1 cellular context compared by ENCODE assay signal in the genomic region with DNA sequence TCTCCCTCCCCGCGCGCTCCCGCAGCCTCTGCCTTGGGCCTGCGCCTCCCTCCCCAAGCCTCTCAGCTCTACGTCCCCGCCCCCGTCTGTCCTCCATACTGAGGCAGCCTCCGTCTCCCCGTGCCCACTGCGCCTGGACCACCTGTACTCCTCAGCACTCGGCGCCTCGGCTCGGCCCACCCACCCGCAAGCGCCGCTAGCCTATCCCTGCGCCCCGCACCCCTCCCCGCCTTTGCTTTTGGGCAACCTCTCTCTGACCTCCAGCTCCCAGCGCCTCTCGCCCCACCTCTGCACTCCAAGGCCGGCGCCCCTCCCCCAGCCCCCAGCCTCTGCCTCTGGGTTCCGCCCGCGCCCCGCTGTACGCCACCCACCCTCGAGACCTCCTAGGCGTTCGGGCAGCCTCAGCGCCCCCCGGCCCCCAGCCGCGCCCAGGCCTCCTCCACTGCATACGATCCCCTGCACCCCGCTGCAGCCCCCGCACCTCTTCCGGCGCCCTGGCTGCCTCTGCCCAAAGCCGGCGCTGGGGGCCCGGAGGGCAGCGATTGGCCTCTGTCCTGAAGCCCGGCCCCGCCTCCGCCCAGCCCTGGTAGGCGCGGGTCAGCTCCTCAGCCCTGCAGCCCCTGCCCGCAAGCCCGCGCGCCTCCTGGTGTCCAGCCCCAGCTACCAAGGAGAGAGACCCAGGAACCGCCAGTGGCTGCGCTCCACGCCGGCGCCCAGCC.
TF ChIP-seq lines count a peak whose summit lies in the region.

No MANE protein-coding gene starts in this region.

TF ChIP-seq in HepG2, 621 proteins besides CTCF, POLR2A, EP300 and RAD21 (continued from another document):
- TF ChIP-seq, protein P1, sequence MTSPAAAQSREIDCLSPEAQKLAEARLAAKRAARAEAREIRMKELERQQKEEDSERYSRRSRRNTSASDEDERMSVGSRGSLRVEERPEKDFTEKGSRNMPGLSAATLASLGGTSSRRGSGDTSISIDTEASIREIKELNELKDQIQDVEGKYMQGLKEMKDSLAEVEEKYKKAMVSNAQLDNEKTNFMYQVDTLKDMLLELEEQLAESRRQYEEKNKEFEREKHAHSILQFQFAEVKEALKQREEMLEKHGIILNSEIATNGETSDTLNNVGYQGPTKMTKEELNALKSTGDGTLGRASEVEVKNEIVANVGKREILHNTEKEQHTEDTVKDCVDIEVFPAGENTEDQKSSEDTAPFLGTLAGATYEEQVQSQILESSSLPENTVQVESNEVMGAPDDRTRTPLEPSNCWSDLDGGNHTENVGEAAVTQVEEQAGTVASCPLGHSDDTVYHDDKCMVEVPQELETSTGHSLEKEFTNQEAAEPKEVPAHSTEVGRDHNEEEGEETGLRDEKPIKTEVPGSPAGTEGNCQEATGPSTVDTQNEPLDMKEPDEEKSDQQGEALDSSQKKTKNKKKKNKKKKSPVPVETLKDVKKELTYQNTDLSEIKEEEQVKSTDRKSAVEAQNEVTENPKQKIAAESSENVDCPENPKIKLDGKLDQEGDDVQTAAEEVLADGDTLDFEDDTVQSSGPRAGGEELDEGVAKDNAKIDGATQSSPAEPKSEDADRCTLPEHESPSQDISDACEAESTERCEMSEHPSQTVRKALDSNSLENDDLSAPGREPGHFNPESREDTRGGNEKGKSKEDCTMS (CRISPR knock-in tag; conservative IDR thresholded peaks at IDR 0.05): no peak
- no peak for TF ChIP-seq FOSL1 (CRISPR knock-in tag; IDR thresholded peaks at IDR 0.05; ENCODE audit: borderline replicate concordance)
- TF ChIP-seq BORCS8-MEF2B (CRISPR knock-in tag; IDR thresholded peaks at IDR 0.05): no peak
- TF ChIP-seq, protein P2, sequence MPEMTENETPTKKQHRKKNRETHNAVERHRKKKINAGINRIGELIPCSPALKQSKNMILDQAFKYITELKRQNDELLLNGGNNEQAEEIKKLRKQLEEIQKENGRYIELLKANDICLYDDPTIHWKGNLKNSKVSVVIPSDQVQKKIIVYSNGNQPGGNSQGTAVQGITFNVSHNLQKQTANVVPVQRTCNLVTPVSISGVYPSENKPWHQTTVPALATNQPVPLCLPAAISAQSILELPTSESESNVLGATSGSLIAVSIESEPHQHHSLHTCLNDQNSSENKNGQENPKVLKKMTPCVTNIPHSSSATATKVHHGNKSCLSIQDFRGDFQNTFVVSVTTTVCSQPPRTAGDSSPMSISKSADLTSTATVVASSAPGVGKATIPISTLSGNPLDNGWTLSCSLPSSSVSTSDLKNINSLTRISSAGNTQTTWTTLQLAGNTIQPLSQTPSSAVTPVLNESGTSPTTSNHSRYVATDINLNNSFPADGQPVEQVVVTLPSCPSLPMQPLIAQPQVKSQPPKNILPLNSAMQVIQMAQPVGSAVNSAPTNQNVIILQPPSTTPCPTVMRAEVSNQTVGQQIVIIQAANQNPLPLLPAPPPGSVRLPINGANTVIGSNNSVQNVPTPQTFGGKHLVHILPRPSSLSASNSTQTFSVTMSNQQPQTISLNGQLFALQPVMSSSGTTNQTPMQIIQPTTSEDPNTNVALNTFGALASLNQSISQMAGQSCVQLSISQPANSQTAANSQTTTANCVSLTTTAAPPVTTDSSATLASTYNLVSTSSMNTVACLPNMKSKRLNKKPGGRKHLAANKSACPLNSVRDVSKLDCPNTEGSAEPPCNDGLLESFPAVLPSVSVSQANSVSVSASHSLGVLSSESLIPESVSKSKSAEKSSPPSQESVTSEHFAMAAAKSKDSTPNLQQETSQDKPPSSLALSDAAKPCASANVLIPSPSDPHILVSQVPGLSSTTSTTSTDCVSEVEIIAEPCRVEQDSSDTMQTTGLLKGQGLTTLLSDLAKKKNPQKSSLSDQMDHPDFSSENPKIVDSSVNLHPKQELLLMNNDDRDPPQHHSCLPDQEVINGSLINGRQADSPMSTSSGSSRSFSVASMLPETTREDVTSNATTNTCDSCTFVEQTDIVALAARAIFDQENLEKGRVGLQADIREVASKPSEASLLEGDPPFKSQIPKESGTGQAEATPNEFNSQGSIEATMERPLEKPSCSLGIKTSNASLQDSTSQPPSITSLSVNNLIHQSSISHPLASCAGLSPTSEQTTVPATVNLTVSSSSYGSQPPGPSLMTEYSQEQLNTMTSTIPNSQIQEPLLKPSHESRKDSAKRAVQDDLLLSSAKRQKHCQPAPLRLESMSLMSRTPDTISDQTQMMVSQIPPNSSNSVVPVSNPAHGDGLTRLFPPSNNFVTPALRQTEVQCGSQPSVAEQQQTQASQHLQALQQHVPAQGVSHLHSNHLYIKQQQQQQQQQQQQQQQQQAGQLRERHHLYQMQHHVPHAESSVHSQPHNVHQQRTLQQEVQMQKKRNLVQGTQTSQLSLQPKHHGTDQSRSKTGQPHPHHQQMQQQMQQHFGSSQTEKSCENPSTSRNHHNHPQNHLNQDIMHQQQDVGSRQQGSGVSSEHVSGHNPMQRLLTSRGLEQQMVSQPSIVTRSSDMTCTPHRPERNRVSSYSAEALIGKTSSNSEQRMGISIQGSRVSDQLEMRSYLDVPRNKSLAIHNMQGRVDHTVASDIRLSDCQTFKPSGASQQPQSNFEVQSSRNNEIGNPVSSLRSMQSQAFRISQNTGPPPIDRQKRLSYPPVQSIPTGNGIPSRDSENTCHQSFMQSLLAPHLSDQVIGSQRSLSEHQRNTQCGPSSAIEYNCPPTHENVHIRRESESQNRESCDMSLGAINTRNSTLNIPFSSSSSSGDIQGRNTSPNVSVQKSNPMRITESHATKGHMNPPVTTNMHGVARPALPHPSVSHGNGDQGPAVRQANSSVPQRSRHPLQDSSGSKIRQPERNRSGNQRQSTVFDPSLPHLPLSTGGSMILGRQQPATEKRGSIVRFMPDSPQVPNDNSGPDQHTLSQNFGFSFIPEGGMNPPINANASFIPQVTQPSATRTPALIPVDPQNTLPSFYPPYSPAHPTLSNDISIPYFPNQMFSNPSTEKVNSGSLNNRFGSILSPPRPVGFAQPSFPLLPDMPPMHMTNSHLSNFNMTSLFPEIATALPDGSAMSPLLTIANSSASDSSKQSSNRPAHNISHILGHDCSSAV (CRISPR knock-in tag; IDR thresholded peaks at IDR 0.05; ENCODE audit: borderline replicate concordance): no peak
- TF ChIP-seq MAFF (IDR thresholded peaks at IDR 0.05; ENCODE audit: low read depth, low read length): no peak
- peak; percentile 94 for TF ChIP-seq ZSCAN25 (CRISPR knock-in tag; IDR thresholded peaks at IDR 0.05)
- TF ChIP-seq POLR2G (IDR thresholded peaks at IDR 0.05; ENCODE audit: low read depth, low read length): no peak
- TF ChIP-seq NFKBIZ (CRISPR knock-in tag; IDR thresholded peaks at IDR 0.05): no peak
- TF ChIP-seq ZNF703 (CRISPR knock-in tag; IDR thresholded peaks at IDR 0.05; ENCODE audit: borderline replicate concordance): no peak
- TF ChIP-seq NFATC3 (CRISPR knock-in tag; IDR thresholded peaks at IDR 0.05): no peak
- no peak for TF ChIP-seq TARDBP (CRISPR knock-in tag; IDR thresholded peaks at IDR 0.05)
- TF ChIP-seq ZNF143 (CRISPR knock-in tag; IDR thresholded peaks at IDR 0.05): no peak
- no peak for TF ChIP-seq SOX6 (IDR thresholded peaks at IDR 0.05)
- TF ChIP-seq SOX6 (CRISPR knock-in tag; IDR thresholded peaks at IDR 0.05): peak; percentile 23; the same call in 1 of the 2 replicates
- TF ChIP-seq NFYB (CRISPR knock-in tag; IDR thresholded peaks at IDR 0.05): peak; percentile 29; the same call in 1 of the 2 replicates
- TF ChIP-seq PHF8 (CRISPR knock-in tag; IDR thresholded peaks at IDR 0.05): peak; percentile 52
- TF ChIP-seq, protein P3, sequence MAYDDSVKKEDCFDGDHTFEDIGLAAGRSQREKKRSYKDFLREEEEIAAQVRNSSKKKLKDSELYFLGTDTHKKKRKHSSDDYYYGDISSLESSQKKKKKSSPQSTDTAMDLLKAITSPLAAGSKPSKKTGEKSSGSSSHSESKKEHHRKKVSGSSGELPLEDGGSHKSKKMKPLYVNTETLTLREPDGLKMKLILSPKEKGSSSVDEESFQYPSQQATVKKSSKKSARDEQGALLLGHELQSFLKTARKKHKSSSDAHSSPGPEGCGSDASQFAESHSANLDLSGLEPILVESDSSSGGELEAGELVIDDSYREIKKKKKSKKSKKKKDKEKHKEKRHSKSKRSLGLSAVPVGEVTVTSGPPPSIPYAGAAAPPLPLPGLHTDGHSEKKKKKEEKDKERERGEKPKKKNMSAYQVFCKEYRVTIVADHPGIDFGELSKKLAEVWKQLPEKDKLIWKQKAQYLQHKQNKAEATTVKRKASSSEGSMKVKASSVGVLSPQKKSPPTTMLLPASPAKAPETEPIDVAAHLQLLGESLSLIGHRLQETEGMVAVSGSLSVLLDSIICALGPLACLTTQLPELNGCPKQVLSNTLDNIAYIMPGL (CRISPR knock-in tag; IDR thresholded peaks at IDR 0.05; ENCODE audit: borderline replicate concordance in 1 of 2, low read depth in 1 of 2): peak in 1 of 2 experiments; percentile 63; a peak in 2 of 4 replicates
- TF ChIP-seq ZNF747 (CRISPR knock-in tag; IDR thresholded peaks at IDR 0.05; ENCODE audit: borderline replicate concordance): no peak
- peak; percentile 27; the same call in 1 of the 2 replicates for TF ChIP-seq MAZ (IDR thresholded peaks at IDR 0.05; ENCODE audit: borderline replicate concordance, low read depth, low read length)
- TF ChIP-seq MAZ (CRISPR knock-in tag; IDR thresholded peaks at IDR 0.05; ENCODE audit: low read depth): peak; percentile 57
- TF ChIP-seq ZNF629 (CRISPR knock-in tag; conservative IDR thresholded peaks at IDR 0.05): no peak
- no peak for TF ChIP-seq ZNF570 (CRISPR knock-in tag; IDR thresholded peaks at IDR 0.05; ENCODE audit: borderline replicate concordance)
- no peak for TF ChIP-seq U2AF1 (optimal IDR thresholded peaks at IDR 0.05; ENCODE audit: low read depth, low read length)
- TF ChIP-seq, protein P4, sequence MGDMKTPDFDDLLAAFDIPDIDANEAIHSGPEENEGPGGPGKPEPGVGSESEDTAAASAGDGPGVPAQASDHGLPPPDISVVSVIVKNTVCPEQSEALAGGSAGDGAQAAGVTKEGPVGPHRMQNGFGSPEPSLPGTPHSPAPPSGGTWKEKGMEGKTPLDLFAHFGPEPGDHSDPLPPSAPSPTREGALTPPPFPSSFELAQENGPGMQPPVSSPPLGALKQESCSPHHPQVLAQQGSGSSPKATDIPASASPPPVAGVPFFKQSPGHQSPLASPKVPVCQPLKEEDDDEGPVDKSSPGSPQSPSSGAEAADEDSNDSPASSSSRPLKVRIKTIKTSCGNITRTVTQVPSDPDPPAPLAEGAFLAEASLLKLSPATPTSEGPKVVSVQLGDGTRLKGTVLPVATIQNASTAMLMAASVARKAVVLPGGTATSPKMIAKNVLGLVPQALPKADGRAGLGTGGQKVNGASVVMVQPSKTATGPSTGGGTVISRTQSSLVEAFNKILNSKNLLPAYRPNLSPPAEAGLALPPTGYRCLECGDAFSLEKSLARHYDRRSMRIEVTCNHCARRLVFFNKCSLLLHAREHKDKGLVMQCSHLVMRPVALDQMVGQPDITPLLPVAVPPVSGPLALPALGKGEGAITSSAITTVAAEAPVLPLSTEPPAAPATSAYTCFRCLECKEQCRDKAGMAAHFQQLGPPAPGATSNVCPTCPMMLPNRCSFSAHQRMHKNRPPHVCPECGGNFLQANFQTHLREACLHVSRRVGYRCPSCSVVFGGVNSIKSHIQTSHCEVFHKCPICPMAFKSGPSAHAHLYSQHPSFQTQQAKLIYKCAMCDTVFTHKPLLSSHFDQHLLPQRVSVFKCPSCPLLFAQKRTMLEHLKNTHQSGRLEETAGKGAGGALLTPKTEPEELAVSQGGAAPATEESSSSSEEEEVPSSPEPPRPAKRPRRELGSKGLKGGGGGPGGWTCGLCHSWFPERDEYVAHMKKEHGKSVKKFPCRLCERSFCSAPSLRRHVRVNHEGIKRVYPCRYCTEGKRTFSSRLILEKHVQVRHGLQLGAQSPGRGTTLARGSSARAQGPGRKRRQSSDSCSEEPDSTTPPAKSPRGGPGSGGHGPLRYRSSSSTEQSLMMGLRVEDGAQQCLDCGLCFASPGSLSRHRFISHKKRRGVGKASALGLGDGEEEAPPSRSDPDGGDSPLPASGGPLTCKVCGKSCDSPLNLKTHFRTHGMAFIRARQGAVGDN (CRISPR knock-in tag; IDR thresholded peaks at IDR 0.05): peak; percentile 66
- no peak for TF ChIP-seq MBNL3 (CRISPR knock-in tag; conservative IDR thresholded peaks at IDR 0.05)
- 0 out of 2 replicates have a peak, but pooled peaks have one; percentile 10 for TF ChIP-seq SALL1 (CRISPR knock-in tag; IDR thresholded peaks at IDR 0.05)
- peak; percentile 19; the same call in 1 of the 2 replicates for TF ChIP-seq SPEN (CRISPR knock-in tag; IDR thresholded peaks at IDR 0.05; ENCODE audit: low read depth)
- TF ChIP-seq, protein P5, sequence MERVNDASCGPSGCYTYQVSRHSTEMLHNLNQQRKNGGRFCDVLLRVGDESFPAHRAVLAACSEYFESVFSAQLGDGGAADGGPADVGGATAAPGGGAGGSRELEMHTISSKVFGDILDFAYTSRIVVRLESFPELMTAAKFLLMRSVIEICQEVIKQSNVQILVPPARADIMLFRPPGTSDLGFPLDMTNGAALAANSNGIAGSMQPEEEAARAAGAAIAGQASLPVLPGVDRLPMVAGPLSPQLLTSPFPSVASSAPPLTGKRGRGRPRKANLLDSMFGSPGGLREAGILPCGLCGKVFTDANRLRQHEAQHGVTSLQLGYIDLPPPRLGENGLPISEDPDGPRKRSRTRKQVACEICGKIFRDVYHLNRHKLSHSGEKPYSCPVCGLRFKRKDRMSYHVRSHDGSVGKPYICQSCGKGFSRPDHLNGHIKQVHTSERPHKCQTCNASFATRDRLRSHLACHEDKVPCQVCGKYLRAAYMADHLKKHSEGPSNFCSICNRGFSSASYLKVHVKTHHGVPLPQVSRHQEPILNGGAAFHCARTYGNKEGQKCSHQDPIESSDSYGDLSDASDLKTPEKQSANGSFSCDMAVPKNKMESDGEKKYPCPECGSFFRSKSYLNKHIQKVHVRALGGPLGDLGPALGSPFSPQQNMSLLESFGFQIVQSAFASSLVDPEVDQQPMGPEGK (CRISPR knock-in tag; IDR thresholded peaks at IDR 0.05): peak; percentile 26; the same call in 1 of the 2 replicates
- peak; percentile 24; the same call in 1 of the 2 replicates for TF ChIP-seq MTA1 (CRISPR knock-in tag; IDR thresholded peaks at IDR 0.05; ENCODE audit: borderline replicate concordance)
- TF ChIP-seq, protein P6, sequence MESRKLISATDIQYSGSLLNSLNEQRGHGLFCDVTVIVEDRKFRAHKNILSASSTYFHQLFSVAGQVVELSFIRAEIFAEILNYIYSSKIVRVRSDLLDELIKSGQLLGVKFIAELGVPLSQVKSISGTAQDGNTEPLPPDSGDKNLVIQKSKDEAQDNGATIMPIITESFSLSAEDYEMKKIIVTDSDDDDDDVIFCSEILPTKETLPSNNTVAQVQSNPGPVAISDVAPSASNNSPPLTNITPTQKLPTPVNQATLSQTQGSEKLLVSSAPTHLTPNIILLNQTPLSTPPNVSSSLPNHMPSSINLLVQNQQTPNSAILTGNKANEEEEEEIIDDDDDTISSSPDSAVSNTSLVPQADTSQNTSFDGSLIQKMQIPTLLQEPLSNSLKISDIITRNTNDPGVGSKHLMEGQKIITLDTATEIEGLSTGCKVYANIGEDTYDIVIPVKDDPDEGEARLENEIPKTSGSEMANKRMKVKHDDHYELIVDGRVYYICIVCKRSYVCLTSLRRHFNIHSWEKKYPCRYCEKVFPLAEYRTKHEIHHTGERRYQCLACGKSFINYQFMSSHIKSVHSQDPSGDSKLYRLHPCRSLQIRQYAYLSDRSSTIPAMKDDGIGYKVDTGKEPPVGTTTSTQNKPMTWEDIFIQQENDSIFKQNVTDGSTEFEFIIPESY (CRISPR knock-in tag; IDR thresholded peaks at IDR 0.05): no peak
- no peak for TF ChIP-seq SNAPC2 (CRISPR knock-in tag; IDR thresholded peaks at IDR 0.05)
- no peak for TF ChIP-seq ZNF34 (CRISPR knock-in tag; IDR thresholded peaks at IDR 0.05; ENCODE audit: borderline replicate concordance)
- TF ChIP-seq XRCC5 (optimal IDR thresholded peaks at IDR 0.05; ENCODE audit: low read length): no peak
- peak; percentile 66 for TF ChIP-seq STAG1 (CRISPR knock-in tag; IDR thresholded peaks at IDR 0.05)
TF ChIP-seq in HepG2: peak in this region for 16.
